In genomic region chr5:154367101-154367500, GRCh38 we compare ENCODE assay signal across 12 cellular contexts.
DNase-seq lines count a peak whose midpoint lies in the region; ATAC-seq, FAIRE-seq and TF ChIP-seq lines count a peak whose summit lies in the region.
"Had no signal": no experiment of that assay in that cellular context is flagged by ENCODE, and none has a peak within 500 bp of the region (broad histone marks: within the 10 kb centered on the region; RNA-seq: fewer than 3 reads in every experiment).

No MANE protein-coding gene starts in this region.

- no peak for FAIRE-seq in HepG2 (lab: Jason Lieb, UNC)

- TF ChIP-seq CTCF in HepG2 (CRISPR knock-in tag; IDR thresholded peaks at IDR 0.05) = no peak
- TF ChIP-seq CTCF in right lobe of liver (IDR thresholded peaks at IDR 0.05) = no peak
- no peak for TF ChIP-seq CTCF in WTC11 (IDR thresholded peaks at IDR 0.05)

- H3K36me3 ChIP-seq in HepG2 (replicated peaks in 1 of 2; ENCODE audit: control insufficient read depth in 1 of 2, insufficient read depth in 2 of 2, low read length in 2 of 2) = no peaks in the 10 kb centered on the region
- H3K36me3 ChIP-seq in right lobe of liver = no peaks in the 10 kb centered on the region
- H3K36me3 ChIP-seq: BLaER1 had no signal

- TF ChIP-seq EP300 in HepG2 (IDR thresholded peaks at IDR 0.05; ENCODE audit: low read depth in 2 of 2, low read length in 2 of 2) (no peak), HepG2 (CRISPR knock-in tag; IDR thresholded peaks at IDR 0.05; ENCODE audit: borderline replicate concordance) (no peak)

- no peak overlapping the region for H2AFZ ChIP-seq in HepG2 (ENCODE audit: low read length)

- H3K4me1 Mint-ChIP-seq in activated T-helper 2 cell treated with anti-CD3 and anti-CD28 coated beads, Interferon-gamma antibody, Interleukin-2, Interleukin-4, amounts not matched to agents 10 μg/mL and 5 μg/mL and 100 μg/mL, durations not matched to agents 14 hours and 24 hours and 36 hours (ENCODE audit: low read depth) = no peaks in the 10 kb centered on the region
- H3K4me1 Mint-ChIP-seq in WTC11 = peaks cover 34% of the 10 kb centered on the region

- WGBS in HepG2 (ENCODE audit: low lambda C conversion rate) = 100% methylated on average over 1 of the region's 1 CpG
- no CpG with 5 or more reads among the region's 1 CpG for WGBS in right lobe of liver (ENCODE audit: insufficient coverage, low coverage, low lambda C conversion rate, missing lambda C conversion rate)

- ATAC-seq in HepG2 = no peak
- ATAC-seq in right lobe of liver = no peak
- peak; percentile 73 for ATAC-seq in HG03432 (IDR thresholded peaks at IDR 0.05; ENCODE audit: unreplicated experiment)
- no peak for ATAC-seq in GM18873 (IDR thresholded peaks at IDR 0.05; ENCODE audit: low FRiP score, unreplicated experiment)
- ATAC-seq in WTC11 = no peak

- H3K9me3 ChIP-seq in HepG2 (ENCODE audit: low read length) = no peaks in the 10 kb centered on the region
- H3K9me3 ChIP-seq in right lobe of liver = no peaks in the 10 kb centered on the region
- H3K9me3 ChIP-seq: BLaER1 had no signal

- BruUV-seq in HepG2 (replicated peaks; lab: Mats Ljungman, UMichigan) = no TSS peak

- H4K20me1 ChIP-seq in HepG2 (ENCODE audit: insufficient read depth, low read length) = no peaks in the 10 kb centered on the region
- H4K20me1 ChIP-seq: BLaER1 had no signal

- intact Hi-C loops in HepG2 (cut with micrococcal nuclease; ENCODE audit: unreplicated experiment) (loop anchor here (2.0 to 5.0 kb wide), 3 partner anchors 14 to 80 kb away; no protein-coding TSS in a partner anchor), right lobe of liver (cut with DNase I) (no loop called here)
- intact Hi-C loops in activated T-helper 2 cell treated with anti-CD3 and anti-CD28 coated beads, Interferon-gamma antibody, Interleukin-2, Interleukin-4, amounts not matched to agents 10 μg/mL and 5 μg/mL and 100 μg/mL, durations not matched to agents 14 hours and 24 hours and 36 hours (cut with micrococcal nuclease) = no loop called here

- CTCF ChIA-PET in HepG2 (lab: Yijun Ruan, JAX; ENCODE audit: low intra/inter-chr PET ratio, low total read pairs) (no interaction called here), WTC11 (lab: Charles Lee) (interaction anchor here (0.7 kb wide), 1 partner anchor 1051 kb away, joined by 4 read pairs; no protein-coding TSS in a partner anchor)

- H3K4me3 ChIP-seq in HepG2 (replicated peaks in 1 of 3; ENCODE audit: insufficient read depth in 1 of 3, low read depth in 2 of 3, low read length in 3 of 3) (no peak overlapping the region), right lobe of liver (no peak overlapping the region)
- H3K4me3 ChIP-seq: BLaER1 had no signal

- H3K4me1 ChIP-seq in HepG2 (ENCODE audit: insufficient read depth, low read length) (peaks cover 71% of the 10 kb centered on the region), right lobe of liver (no peaks in the 10 kb centered on the region)

- H3K36me3 Mint-ChIP-seq in activated T-helper 2 cell treated with anti-CD3 and anti-CD28 coated beads, Interferon-gamma antibody, Interleukin-2, Interleukin-4, amounts not matched to agents 10 μg/mL and 5 μg/mL and 100 μg/mL, durations not matched to agents 14 hours and 24 hours and 36 hours (ENCODE audit: low read depth) = no peaks in the 10 kb centered on the region
- no peaks in the 10 kb centered on the region for H3K36me3 Mint-ChIP-seq in WTC11

- no peak for TF ChIP-seq RAD21 in HepG2 (CRISPR knock-in tag; IDR thresholded peaks at IDR 0.05)

- POLR2A ChIA-PET in HepG2 (lab: Yijun Ruan, JAX) = interaction anchor here (1.2 kb wide), 1 partner anchor 20 kb away, joined by 3 read pairs; no protein-coding TSS in a partner anchor
- POLR2A ChIA-PET in WTC11 (lab: Charles Lee) = no interaction called here

- peak overlapping the region; percentile 55 for H3K4me2 ChIP-seq in HepG2 (ENCODE audit: low read depth, low read length)
- H3K4me2 ChIP-seq: BLaER1 had no signal

- in situ Hi-C loops in HepG2 (cut with HindIII; ENCODE audit: extremely low pct_ligation_motif_present, low pct_unique_long_range_greater_than_20kb) = no loop called here

- H3K27ac Mint-ChIP-seq in activated T-helper 2 cell treated with anti-CD3 and anti-CD28 coated beads, Interferon-gamma antibody, Interleukin-2, Interleukin-4, amounts not matched to agents 10 μg/mL and 5 μg/mL and 100 μg/mL, durations not matched to agents 14 hours and 24 hours and 36 hours = no peak overlapping the region
- H3K27ac Mint-ChIP-seq in WTC11 = no peak overlapping the region
- H3K27ac Mint-ChIP-seq: memory B cell had no signal

- no peak overlapping the region for H3K4me3 Mint-ChIP-seq in activated T-helper 2 cell treated with anti-CD3 and anti-CD28 coated beads, Interferon-gamma antibody, Interleukin-2, Interleukin-4, amounts not matched to agents 10 μg/mL and 5 μg/mL and 100 μg/mL, durations not matched to agents 14 hours and 24 hours and 36 hours (ENCODE audit: low read depth)
- H3K4me3 Mint-ChIP-seq in WTC11 = no peak overlapping the region
- H3K4me3 Mint-ChIP-seq: memory B cell had no signal

- H3K27me3 ChIP-seq in HepG2 (ENCODE audit: control insufficient read depth in 1 of 2, insufficient read depth in 2 of 2, low read length in 2 of 2) = no peaks in the 10 kb centered on the region
- H3K27me3 ChIP-seq in right lobe of liver = no peaks in the 10 kb centered on the region
- H3K27me3 ChIP-seq: BLaER1 had no signal

- TF ChIP-seq POLR2A in HepG2 (IDR thresholded peaks at IDR 0.05; ENCODE audit: insufficient read depth in 1 of 2, low read depth in 2 of 2, low read length in 2 of 2) (no peak), right lobe of liver (IDR thresholded peaks at IDR 0.05) (no peak)

- no peaks in the 10 kb centered on the region for H3K9me3 Mint-ChIP-seq in activated T-helper 2 cell treated with anti-CD3 and anti-CD28 coated beads, Interferon-gamma antibody, Interleukin-2, Interleukin-4, amounts not matched to agents 10 μg/mL and 5 μg/mL and 100 μg/mL, durations not matched to agents 14 hours and 24 hours and 36 hours
- no peaks in the 10 kb centered on the region for H3K9me3 Mint-ChIP-seq in WTC11
- H3K9me3 Mint-ChIP-seq: memory B cell had no signal

- DNase-seq in HepG2 (ENCODE audit: low spot score) (no peak), right lobe of liver (no peak), epithelial cell of prostate (ENCODE audit: low read depth, low spot score) (peak; percentile 34), NCI-H2171 (lab: John Stamatoyannopoulos, UW) (no peak), WTC11 (ENCODE audit: low spot score) (no peak)
- DNase-seq in activated T-helper 2 cell treated with anti-CD3 and anti-CD28 coated beads, Interferon-gamma antibody, Interleukin-2, Interleukin-4, amounts not matched to agents 10 μg/mL and 5 μg/mL and 100 μg/mL, durations not matched to agents 14 hours and 24 hours and 36 hours (ENCODE audit: low spot score) = no peak
- DNase-seq: effector CD4-positive, alpha-beta T cell; stimulated activated CD4-positive, alpha-beta T cell treated with anti-CD3 and anti-CD28 coated beads, Interleukin-4, amount 100 ng/mL, for 4 hours had no signal

- H3K79me2 ChIP-seq in HepG2 (ENCODE audit: insufficient read depth, low read length) = no peaks in the 10 kb centered on the region

- H3K27me3 Mint-ChIP-seq in activated T-helper 2 cell treated with anti-CD3 and anti-CD28 coated beads, Interferon-gamma antibody, Interleukin-2, Interleukin-4, amounts not matched to agents 10 μg/mL and 5 μg/mL and 100 μg/mL, durations not matched to agents 14 hours and 24 hours and 36 hours (ENCODE audit: low read depth) = no peaks in the 10 kb centered on the region
- no peaks in the 10 kb centered on the region; the same call in 1 of the 2 replicates for H3K27me3 Mint-ChIP-seq in WTC11 (ENCODE audit: low read depth)
- H3K27me3 Mint-ChIP-seq: memory B cell had no signal

- peak overlapping the region; percentile 40 for H3K9ac ChIP-seq in HepG2 (ENCODE audit: insufficient read depth, low read depth, low read length)
- H3K9ac ChIP-seq: BLaER1 had no signal

- H3K27ac ChIP-seq in HepG2 (ENCODE audit: extremely low read length, insufficient read depth, low read length) (peak overlapping the region; percentile 82), right lobe of liver (no peak overlapping the region), epithelial cell of prostate (peak overlapping the region; percentile 84)
- H3K27ac ChIP-seq: BLaER1 had no signal

TF ChIP-seq in WTC11, 78 proteins besides CTCF, POLR2A, EP300 and RAD21 (continues in another document):
- TF ChIP-seq E2F1 (CRISPR knock-in tag; IDR thresholded peaks at IDR 0.05) = no peak
- no peak for TF ChIP-seq ZNF219 (CRISPR knock-in tag; IDR thresholded peaks at IDR 0.05; ENCODE audit: borderline replicate concordance)
- no peak for TF ChIP-seq CBFB (CRISPR knock-in tag; IDR thresholded peaks at IDR 0.05; ENCODE audit: low read depth)
- no peak for TF ChIP-seq ZBTB43 (CRISPR knock-in tag; IDR thresholded peaks at IDR 0.05)
- no peak for TF ChIP-seq MLX (CRISPR knock-in tag; IDR thresholded peaks at IDR 0.05)
- no peak for TF ChIP-seq TCF7 (CRISPR knock-in tag; IDR thresholded peaks at IDR 0.05; ENCODE audit: low read depth)

Comparison
In these comparisons a context has a peak if more than half of its experiments do, and no peak if none do; other contexts are left out.
1. H3K27ac ChIP-seq: peak in HepG2 (single experiment) and epithelial cell of prostate (single experiment); none in right lobe of liver (0 of 3).